22 cellular contexts compared by ENCODE assay signal in genomic region chrY:16887116-16887515, GRCh38.
"Had no signal": no experiment of that assay in that cellular context is flagged by ENCODE, and none has a peak within 500 bp of the region (broad histone marks: within the 10 kb centered on the region; RNA-seq: fewer than 3 reads in every experiment).

No MANE protein-coding gene starts in this region.

- ATAC-seq: K562 had no signal

- H3K9me3 Mint-ChIP-seq: IgD-negative memory B cell had no signal

- H3K36me3 ChIP-seq: SJSA1 had no signal

- H3K4me3 ChIP-seq: K562, SJSA1, SK-N-MC had no signal

- DNase-seq: Kasumi-1, MM.1S, NCI-H1048, NCI-H1105, NCI-H1417, NCI-H1436 treated with DMSO at 0.1 percent for 48 hours, NCI-H1694, NCI-H187 treated with DMSO at 0.1 percent for 48 hours, NCI-H2029 treated with DMSO at 0.1 percent for 48 hours, NCI-H2171 treated with DMSO at 0.1 percent for 48 hours, NCI-H524, NCI-H69, NCI-H774, Right ventricle myocardium superior, RPMI8226, SIG-M5 had no signal

- H3K27ac Mint-ChIP-seq: IgD-negative memory B cell had no signal

- FAIRE-seq: K562, RCC 7860 had no signal

- H3K27ac ChIP-seq: KMS-11, SJSA1, SK-N-MC had no signal

- H3K27me3 ChIP-seq: SJSA1 had no signal

- H3K4me1 ChIP-seq: SJSA1 had no signal

- H3K9me3 ChIP-seq: SJSA1 had no signal

- H3K36me3 Mint-ChIP-seq: IgD-negative memory B cell had no signal
